Comparison of ENCODE assay signal across 19 cellular contexts in genomic region chr19:5789201-5789795, GRCh38. TPM values are rescaled to one million over a fixed set of nuclear protein-coding genes. Genes with fewer than 3 reads are reported as not detected.
A peak's percentile ranks its signal among the peaks of the same experiment; 100 is the strongest.
DNase-seq lines count a peak whose midpoint lies in the region; ATAC-seq and TF ChIP-seq lines count a peak whose summit lies in the region.
"Had no signal": no experiment of that assay in that cellular context is flagged by ENCODE, and none has a peak within 500 bp of the region (broad histone marks: within the 10 kb centered on the region; RNA-seq: fewer than 3 reads in every experiment).

No MANE protein-coding gene starts in this region.

- no peaks in the 10 kb centered on the region for H3K23me2 ChIP-seq in H9 (ENCODE audit: insufficient read length, low read depth, low read length, poor library complexity, severe bottlenecking)

- no peak overlapping the region for H3K56ac ChIP-seq in H9 (ENCODE audit: insufficient read length, low read depth, low read length)

- H3K27ac ChIP-seq in H9 (ENCODE audit: insufficient read length, low read depth, low read length): no peak overlapping the region
- H3K27ac ChIP-seq: upper lobe of right lung had no signal

- no peak overlapping the region for H2AK5ac ChIP-seq in H9 (ENCODE audit: insufficient read length, low read length)

- no peak overlapping the region for H2AFZ ChIP-seq in H9 (ENCODE audit: low read length)
- H2AFZ ChIP-seq: hepatocyte had no signal

- H3K9ac ChIP-seq in H9 (ENCODE audit: extremely low read depth, insufficient read length, low read length): no peak overlapping the region

- no peak overlapping the region for H4K91ac ChIP-seq in H9 (ENCODE audit: insufficient read length, low read depth, low read length)

- no peak overlapping the region for H3K14ac ChIP-seq in H9 (ENCODE audit: insufficient read depth, low read length)

- H2BK5ac ChIP-seq in H9 (ENCODE audit: insufficient read length, low read length): no peak overlapping the region

- no peak overlapping the region for H4K8ac ChIP-seq in H9 (replicated peaks; ENCODE audit: insufficient read length, low read depth, low read length)

- no peak overlapping the region for H3K4me2 ChIP-seq in H9 (ENCODE audit: insufficient read depth, insufficient read length, low read length)

- H3K79me1 ChIP-seq in H9 (ENCODE audit: insufficient read depth, low read depth, low read length, poor library complexity, severe bottlenecking): no peaks in the 10 kb centered on the region

- H3K4me1 ChIP-seq in H9 (ENCODE audit: insufficient read depth, low read length): no peaks in the 10 kb centered on the region

- no peaks in the 10 kb centered on the region for H4K20me1 ChIP-seq in H9 (ENCODE audit: control insufficient read depth, insufficient read depth, insufficient read length)

- H4K5ac ChIP-seq in H9 (ENCODE audit: insufficient read length, low read depth, low read length): no peak overlapping the region

- no peaks in the 10 kb centered on the region for H3K27me3 Mint-ChIP-seq in T-helper 1 cell treated with Interleukin-12 subunit alpha and Interleukin-12 subunit beta and Interleukin-4 antibody, amounts not matched to agents 30 μg/mL and 1 μg/mL, for 36 hours (ENCODE audit: low read depth)
- no peaks in the 10 kb centered on the region; the same call in none of the 2 replicates for H3K27me3 Mint-ChIP-seq in H9 (ENCODE audit: low read depth)
- H3K27me3 Mint-ChIP-seq in activated naive CD8-positive, alpha-beta T cell treated with anti-CD3 and anti-CD28 coated beads, Interleukin-2, amount 10 ng/mL, durations not matched to agents 7 days and 5 days: no peaks in the 10 kb centered on the region
- peaks cover 0 to 5% (median 4%) of the 10 kb centered on the region in 3 donors for H3K27me3 Mint-ChIP-seq in naive B cell

- H3K36me3 Mint-ChIP-seq in T-helper 1 cell treated with Interleukin-12 subunit alpha and Interleukin-12 subunit beta and Interleukin-4 antibody, amounts not matched to agents 30 μg/mL and 1 μg/mL, for 36 hours (ENCODE audit: low read depth): peaks cover 24% of the 10 kb centered on the region
- H3K36me3 Mint-ChIP-seq in H9 (ENCODE audit: insufficient read depth in 1 of 3, low read depth in 3 of 3) (peaks cover 23 to 45% (median 40%) of the 10 kb centered on the region in 3 experiments), naive B cell (peaks cover 0 to 31% of the 10 kb centered on the region in 2 donors)
- H3K36me3 Mint-ChIP-seq in activated naive CD8-positive, alpha-beta T cell treated with anti-CD3 and anti-CD28 coated beads, Interleukin-2, amount 10 ng/mL, durations not matched to agents 7 days and 5 days: peaks cover 8% of the 10 kb centered on the region

- WGBS in H9 (ENCODE audit: extremely low coverage, insufficient read length, low lambda C conversion rate): no CpG with 5 or more reads among the region's 51 CpGs

- no peaks in the 10 kb centered on the region for H3K9me3 Mint-ChIP-seq in T-helper 1 cell treated with Interleukin-12 subunit alpha and Interleukin-12 subunit beta and Interleukin-4 antibody, amounts not matched to agents 30 μg/mL and 1 μg/mL, for 36 hours
- no peaks in the 10 kb centered on the region; a peak in 2 of 5 replicates for H3K9me3 Mint-ChIP-seq in H9
- H3K9me3 Mint-ChIP-seq in activated naive CD8-positive, alpha-beta T cell treated with anti-CD3 and anti-CD28 coated beads, Interleukin-2, amount 10 ng/mL, durations not matched to agents 7 days and 5 days: no peaks in the 10 kb centered on the region
- peaks cover 0 to 8% (median 0%) of the 10 kb centered on the region in 7 donors for H3K9me3 Mint-ChIP-seq in naive B cell

- no peak overlapping the region for H2BK15ac ChIP-seq in H9 (ENCODE audit: low read depth, low read length)

- no peak for DNase-seq in T-helper 1 cell
- no peak for DNase-seq in H9
- DNase-seq in activated naive CD8-positive, alpha-beta T cell treated with anti-CD3 and anti-CD28 coated beads, Interleukin-2, amount 10 ng/mL, durations not matched to agents 7 days and 5 days: no peak
- DNase-seq in naive B cell: no peak
- DNase-seq in nucleus accumbens (lab: John Stamatoyannopoulos, UW): no peak
- DNase-seq in activated CD4-positive, CD25-positive, alpha-beta regulatory T cell treated with anti-CD3 and anti-CD28 coated beads, Interleukin-2, amount 50 U/mL, for 72 hours: no peak
- DNase-seq in erythroblast (lab: John Stamatoyannopoulos, UW): no peak
- DNase-seq: 8988T, amniotic stem cell, left colon, MM.1S, NCI-H2029, NCI-H748 treated with DMSO at 0.1 percent for 48 hours, upper lobe of right lung had no signal

- H3K4ac ChIP-seq in H9 (ENCODE audit: low read depth, low read length): no peak overlapping the region

- TF ChIP-seq POLR2A in erythroblast (IDR thresholded peaks at IDR 0.05; ENCODE audit: low read length): no peak

- H3K79me2 ChIP-seq in H9 (ENCODE audit: insufficient read depth, low read length): no peaks in the 10 kb centered on the region

- no peak overlapping the region for H3K27ac Mint-ChIP-seq in T-helper 1 cell treated with Interleukin-12 subunit alpha and Interleukin-12 subunit beta and Interleukin-4 antibody, amounts not matched to agents 30 μg/mL and 1 μg/mL, for 36 hours
- H3K27ac Mint-ChIP-seq in H9 (no peak overlapping the region), naive B cell (peak overlapping the region in 1 of 6 donors; percentile 44)
- H3K27ac Mint-ChIP-seq in activated naive CD8-positive, alpha-beta T cell treated with anti-CD3 and anti-CD28 coated beads, Interleukin-2, amount 10 ng/mL, durations not matched to agents 7 days and 5 days: no peak overlapping the region

- no peak for ATAC-seq in activated naive CD8-positive, alpha-beta T cell treated with anti-CD3 and anti-CD28 coated beads, Interleukin-2, amount 10 ng/mL, durations not matched to agents 7 days and 5 days (ENCODE audit: low read depth)
- no peak for ATAC-seq in naive B cell (ENCODE audit: low read depth in 2 of 2)
- ATAC-seq: left colon, upper lobe of right lung had no signal

- H3K4me1 Mint-ChIP-seq in T-helper 1 cell treated with Interleukin-12 subunit alpha and Interleukin-12 subunit beta and Interleukin-4 antibody, amounts not matched to agents 30 μg/mL and 1 μg/mL, for 36 hours (ENCODE audit: low read depth): peaks cover 7% of the 10 kb centered on the region
- peaks cover 0 to 8% of the 10 kb centered on the region in 2 experiments; a peak in 3 of 4 replicates for H3K4me1 Mint-ChIP-seq in H9
- peaks cover 5% of the 10 kb centered on the region for H3K4me1 Mint-ChIP-seq in activated naive CD8-positive, alpha-beta T cell treated with anti-CD3 and anti-CD28 coated beads, Interleukin-2, amount 10 ng/mL, durations not matched to agents 7 days and 5 days
- H3K4me1 Mint-ChIP-seq in naive B cell: peaks cover 20 to 28% (median 25%) of the 10 kb centered on the region in 3 donors

- no peak overlapping the region for H2BK12ac ChIP-seq in H9 (ENCODE audit: insufficient read length, low read depth, low read length)

- H3T11ph ChIP-seq in H9 (ENCODE audit: low read length): no peak overlapping the region

- no peaks in the 10 kb centered on the region for H3K27me3 ChIP-seq in H9 (ENCODE audit: insufficient read depth, low read length)
- H3K27me3 ChIP-seq: esophagus muscularis mucosa, hepatocyte, upper lobe of right lung had no signal

- no peak overlapping the region for H2BK20ac ChIP-seq in H9 (ENCODE audit: low read depth, low read length, poor library complexity, severe bottlenecking)

- H3K18ac ChIP-seq in H9 (ENCODE audit: insufficient read length, low read depth, low read length): no peak overlapping the region

- H2BK120ac ChIP-seq in H9 (ENCODE audit: low read depth, low read length, poor library complexity, severe bottlenecking): no peak overlapping the region

- H3K9me3 ChIP-seq in H9 (ENCODE audit: control insufficient read depth, low read depth, low read length): no peaks in the 10 kb centered on the region
- H3K9me3 ChIP-seq: esophagus muscularis mucosa, upper lobe of right lung had no signal

- no peak overlapping the region for H3K23ac ChIP-seq in H9 (ENCODE audit: insufficient read length, low read depth, low read length)

- POLR2A ChIA-PET in activated naive CD8-positive, alpha-beta T cell treated with anti-CD3 and anti-CD28 coated beads, Interleukin-2, amount 10 ng/mL, durations not matched to agents 7 days and 5 days (lab: Charles Lee): interaction anchor here (0.8 kb wide), 1 partner anchor 15 kb away, joined by 4 read pairs; no protein-coding TSS in a partner anchor

- no peak for TF ChIP-seq CTCF in H9 (conservative IDR thresholded peaks at IDR 0.05)

- peak overlapping the region; percentile 10 for H3K4me3 Mint-ChIP-seq in T-helper 1 cell treated with Interleukin-12 subunit alpha and Interleukin-12 subunit beta and Interleukin-4 antibody, amounts not matched to agents 30 μg/mL and 1 μg/mL, for 36 hours
- H3K4me3 Mint-ChIP-seq in H9 (peak overlapping the region; percentile 53 to 100; a peak in 4 of 5 replicates), naive B cell (peak overlapping the region in 5 of 8 donors; percentile 33 to 100 (median 47))
- peak overlapping the region; percentile 94 for H3K4me3 Mint-ChIP-seq in activated naive CD8-positive, alpha-beta T cell treated with anti-CD3 and anti-CD28 coated beads, Interleukin-2, amount 10 ng/mL, durations not matched to agents 7 days and 5 days

RNA-seq across cellular contexts. Expression of gene DUS3L, which starts 1.7 kb away (rescaled TPM):
- 61.8 and 67.0 TPM in 2 replicates for total RNA-seq in H9 (2021)
- 10 to 100 TPM; 61.0 to 62.1 TPM for total RNA-seq in activated naive CD8-positive, alpha-beta T cell treated with anti-CD3 and anti-CD28 coated beads, Interleukin-2, amount 10 ng/mL, durations not matched to agents 7 days and 5 days
- polyA plus RNA-seq in naive B cell (ENCODE audit: low read depth in 6 of 6): 10 to 100 TPM; 27.1 to 45.2 (median 35.5) TPM

RNA-seq across cellular contexts. Expression of gene PRR22, which starts 4.8 kb away (rescaled TPM):
- 7.1 and 8.1 TPM in 2 replicates for total RNA-seq in H9 (2021)
- 1 to 10 TPM; 3.8 to 4.4 TPM for total RNA-seq in activated naive CD8-positive, alpha-beta T cell treated with anti-CD3 and anti-CD28 coated beads, Interleukin-2, amount 10 ng/mL, durations not matched to agents 7 days and 5 days
- polyA plus RNA-seq in naive B cell (ENCODE audit: low read depth in 6 of 6): under 1 TPM in 3 of 6 donors, not detected in 3; 0.25 to 0.28 (median 0.25) TPM

RNA-seq across cellular contexts. Expression of gene NRTN, which starts 15.6 kb away (rescaled TPM):
- 4.5 and 4.6 TPM in 2 replicates for total RNA-seq in H9 (2021)
- total RNA-seq in activated naive CD8-positive, alpha-beta T cell treated with anti-CD3 and anti-CD28 coated beads, Interleukin-2, amount 10 ng/mL, durations not matched to agents 7 days and 5 days: under 1 TPM; 0.36 to 0.45 TPM
- under 1 TPM in 2 of 6 donors, not detected in 4; 0.28 to 0.29 TPM for polyA plus RNA-seq in naive B cell (ENCODE audit: low read depth in 6 of 6)
- total RNA-seq: HT-29, myocyte had no signal

RNA-seq across cellular contexts. Expression of gene FUT6, which starts 50.2 kb away (rescaled TPM):
- 0.13 TPM in 1 of 2 replicates, not detected in the other for total RNA-seq in H9 (2021)
- under 1 TPM; 0.75 to 0.91 TPM for total RNA-seq in activated naive CD8-positive, alpha-beta T cell treated with anti-CD3 and anti-CD28 coated beads, Interleukin-2, amount 10 ng/mL, durations not matched to agents 7 days and 5 days
- polyA plus RNA-seq in naive B cell (ENCODE audit: low read depth in 6 of 6): not detected
- total RNA-seq: HT-29, myocyte had no signal
- polyA plus RNA-seq: hepatocyte had no signal

Comparison
In these comparisons a context has a peak if more than half of its experiments do, and no peak if none do; other contexts are left out.
1. H3K4me3 Mint-ChIP-seq: peak in every context shown above with its lines; median percentile 94 in activated naive CD8-positive, alpha-beta T cell treated with anti-CD3 and anti-CD28 coated beads, Interleukin-2, amount 10 ng/mL, durations not matched to agents 7 days and 5 days; 76 in H9; 47 in naive B cell; 10 in T-helper 1 cell treated with Interleukin-12 subunit alpha and Interleukin-12 subunit beta and Interleukin-4 antibody, amounts not matched to agents 30 μg/mL and 1 μg/mL, for 36 hours.